In the genomic region with DNA sequence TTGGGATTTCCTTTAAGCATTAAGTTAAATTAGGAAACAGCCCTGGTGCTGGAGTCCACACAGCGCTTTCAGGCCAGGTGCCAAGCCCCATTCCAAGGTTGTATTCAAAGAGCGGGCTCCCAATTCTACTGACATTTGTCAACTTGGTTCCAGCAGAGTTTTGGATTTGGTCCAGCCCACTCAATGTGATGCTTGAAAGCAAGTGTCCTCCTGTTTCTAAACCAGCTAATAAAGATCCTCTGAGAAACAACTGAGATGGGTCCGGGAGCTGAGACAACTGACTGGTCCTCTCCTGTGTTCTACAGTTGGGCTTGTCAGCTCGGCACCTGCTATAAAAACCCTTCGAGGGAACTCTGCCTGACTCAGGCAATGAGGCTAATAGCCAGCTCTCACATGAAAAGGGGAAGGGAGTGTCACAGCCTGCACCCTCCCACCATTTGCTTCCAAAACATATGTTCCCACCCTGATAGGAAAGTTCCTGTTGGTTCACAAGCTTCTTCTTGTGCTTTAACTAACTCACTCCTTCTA, we compare ENCODE assay signal across 9 cellular contexts. TPM values are rescaled to one million over a fixed set of nuclear protein-coding genes. Genes with fewer than 3 reads are reported as not detected.
DNase-seq lines count a peak whose midpoint lies in the region; ATAC-seq and TF ChIP-seq lines count a peak whose summit lies in the region.
"Had no signal": no experiment of that assay in that cellular context is flagged by ENCODE, and none has a peak within 500 bp of the region (broad histone marks: within the 10 kb centered on the region; RNA-seq: fewer than 3 reads in every experiment).

No MANE protein-coding gene starts in this region.

- peaks cover 87% of the 10 kb centered on the region for H3K4me1 Mint-ChIP-seq in activated naive CD8-positive, alpha-beta T cell treated with anti-CD3 and anti-CD28 coated beads, Interleukin-2, amount 50 U/mL, for 24 hours
- H3K4me1 Mint-ChIP-seq in activated naive CD8-positive, alpha-beta T cell treated with anti-CD3 and anti-CD28 coated beads for 36 hours = peaks cover 37% of the 10 kb centered on the region

- H3K36me3 Mint-ChIP-seq in activated naive CD8-positive, alpha-beta T cell treated with anti-CD3 and anti-CD28 coated beads, Interleukin-2, amount 50 U/mL, for 24 hours (ENCODE audit: low read depth) = peaks cover 15% of the 10 kb centered on the region
- peaks cover 8% of the 10 kb centered on the region for H3K36me3 Mint-ChIP-seq in activated naive CD8-positive, alpha-beta T cell treated with anti-CD3 and anti-CD28 coated beads for 36 hours

- CTCF ChIA-PET in PC-9 (lab: Charles Lee) = no interaction called here

- H2AFZ ChIP-seq in PC-9 = no peak overlapping the region

- BruUV-seq in PC-9 (replicated peaks; lab: Mats Ljungman, UMichigan) = no TSS peak

- H3K4me3 ChIP-seq in PC-9 (no peak overlapping the region), foreskin fibroblast (ENCODE audit: low read depth in 1 of 2, low read length in 2 of 2) (no peak overlapping the region), upper lobe of left lung (no peak overlapping the region)

- H3K4me1 ChIP-seq in PC-9 (replicated peaks; ENCODE audit: insufficient read depth) (peaks cover 53% of the 10 kb centered on the region), upper lobe of left lung (peaks cover 57 to 68% (median 67%) of the 10 kb centered on the region in 4 donors)

- POLR2A ChIA-PET in PC-9 (lab: Charles Lee; ENCODE audit: unreplicated experiment) = interaction anchor here (0.6 kb wide), 1 partner anchor 27 kb away, joined by 4 read pairs; no protein-coding TSS in a partner anchor

- H4K20me1 ChIP-seq in PC-9 (ENCODE audit: insufficient read depth) = no peaks in the 10 kb centered on the region; the same call in 1 of the 2 replicates

- no peaks in the 10 kb centered on the region for H3K27me3 ChIP-seq in PC-9 (ENCODE audit: insufficient read depth, low read depth)
- H3K27me3 ChIP-seq in upper lobe of left lung = no peaks in the 10 kb centered on the region

- DNase-seq in activated naive CD8-positive, alpha-beta T cell treated with anti-CD3 and anti-CD28 coated beads, Interleukin-2, amount 50 U/mL, for 24 hours = no peak
- DNase-seq in activated naive CD8-positive, alpha-beta T cell treated with anti-CD3 and anti-CD28 coated beads for 36 hours = no peak
- DNase-seq in PC-9 (no peak), foreskin fibroblast (peak; percentile 26 to 71), upper lobe of left lung (peak in 1 of 2 donors; percentile 74), kidney tubule cell (ENCODE audit: low spot score) (no peak), EL (no peak), SK-N-DZ (ENCODE audit: low spot score) (no peak)
- DNase-seq: Calu3 had no signal

- no peaks in the 10 kb centered on the region for H3K27me3 Mint-ChIP-seq in activated naive CD8-positive, alpha-beta T cell treated with anti-CD3 and anti-CD28 coated beads, Interleukin-2, amount 50 U/mL, for 24 hours
- no peaks in the 10 kb centered on the region for H3K27me3 Mint-ChIP-seq in activated naive CD8-positive, alpha-beta T cell treated with anti-CD3 and anti-CD28 coated beads for 36 hours

- no peaks in the 10 kb centered on the region for H3K9me3 Mint-ChIP-seq in activated naive CD8-positive, alpha-beta T cell treated with anti-CD3 and anti-CD28 coated beads, Interleukin-2, amount 50 U/mL, for 24 hours
- H3K9me3 Mint-ChIP-seq in activated naive CD8-positive, alpha-beta T cell treated with anti-CD3 and anti-CD28 coated beads for 36 hours = no peaks in the 10 kb centered on the region

- no peak overlapping the region for H3K4me2 ChIP-seq in PC-9

- no peak for TF ChIP-seq EP300 in upper lobe of left lung (IDR thresholded peaks at IDR 0.05)

- intact Hi-C loops in PC-9 (cut with micrococcal nuclease; ENCODE audit: unreplicated experiment) = no loop called here

- TF ChIP-seq POLR2A in upper lobe of left lung (IDR thresholded peaks at IDR 0.05) = peak in 1 of 4 donors; percentile 24

- H3K4me3 Mint-ChIP-seq in activated naive CD8-positive, alpha-beta T cell treated with anti-CD3 and anti-CD28 coated beads, Interleukin-2, amount 50 U/mL, for 24 hours = no peak overlapping the region
- no peak overlapping the region for H3K4me3 Mint-ChIP-seq in activated naive CD8-positive, alpha-beta T cell treated with anti-CD3 and anti-CD28 coated beads for 36 hours

- H3K36me3 ChIP-seq in PC-9 (ENCODE audit: low read depth) (0 out of 2 replicates have a peak, but pooled peaks cover 9% of the 10 kb centered on the region), upper lobe of left lung (no peaks in the 10 kb centered on the region)

- peaks cover 47% of the 10 kb centered on the region for H3F3A ChIP-seq in PC-9 (ENCODE audit: insufficient read depth, low read depth)

- WGBS in upper lobe of left lung, 2 donors = 21 to 26% methylated on average over 5 of the region's 5 CpGs

- H3K9me2 ChIP-seq in PC-9 (ENCODE audit: insufficient read depth) = no peaks in the 10 kb centered on the region

- TF ChIP-seq CTCF in PC-9 (conservative IDR thresholded peaks at IDR 0.05) (no peak), foreskin fibroblast (IDR thresholded peaks at IDR 0.05; ENCODE audit: low read depth, low read length) (no peak), upper lobe of left lung (IDR thresholded peaks at IDR 0.05) (no peak)

- H3K9me3 ChIP-seq in PC-9 (ENCODE audit: insufficient read depth, low read depth) (no peaks in the 10 kb centered on the region), upper lobe of left lung (no peaks in the 10 kb centered on the region)

- H3K27ac Mint-ChIP-seq in activated naive CD8-positive, alpha-beta T cell treated with anti-CD3 and anti-CD28 coated beads, Interleukin-2, amount 50 U/mL, for 24 hours = peak overlapping the region; percentile 12
- H3K27ac Mint-ChIP-seq in activated naive CD8-positive, alpha-beta T cell treated with anti-CD3 and anti-CD28 coated beads for 36 hours = no peak overlapping the region

- no peak for ATAC-seq in activated naive CD8-positive, alpha-beta T cell treated with anti-CD3 and anti-CD28 coated beads, Interleukin-2, amount 50 U/mL, for 24 hours
- peak in 1 of 2 donors; percentile 78 for ATAC-seq in upper lobe of left lung (ENCODE audit: low FRiP score in 2 of 2)

- H3K27ac ChIP-seq in PC-9 (0 out of 2 replicates have a peak overlapping the region, but pooled peaks have one; percentile 17), upper lobe of left lung (peak overlapping the region; percentile 4 to 42 (median 22))

- H3K79me2 ChIP-seq in PC-9 (ENCODE audit: low read depth) = peaks cover 83% of the 10 kb centered on the region

RNA-seq across cellular contexts. Expression of a gene that starts 11.4 kb away (rescaled TPM):
- total RNA-seq in activated naive CD8-positive, alpha-beta T cell treated with anti-CD3 and anti-CD28 coated beads for 36 hours = 1 to 10 TPM; 7.6 to 9.0 TPM
- total RNA-seq in PC-9 (2021) (9.2 and 11.7 TPM in 2 replicates), upper lobe of left lung (10 to 100 TPM; 32.8 to 65.0 (median 41.9) TPM)
- polyA plus RNA-seq in SK-N-DZ (2014; cell fraction: cytosol; rRNA removed) = 1.5 and 3.0 TPM in 2 replicates
- 1.6 and 3.3 TPM in 2 replicates for polyA plus RNA-seq in SK-N-DZ (2014; cell fraction: nucleus; rRNA removed)

Comparison
In these comparisons a context has a peak if more than half of its experiments do, and no peak if none do; other contexts are left out.
1. DNase-seq: peak in foreskin fibroblast (2 of 2); none in activated naive CD8-positive, alpha-beta T cell treated with anti-CD3 and anti-CD28 coated beads, Interleukin-2, amount 50 U/mL, for 24 hours (single experiment), activated naive CD8-positive, alpha-beta T cell treated with anti-CD3 and anti-CD28 coated beads for 36 hours (single experiment), PC-9 (0 of 2), kidney tubule cell (single experiment), EL (single experiment) and SK-N-DZ (single experiment).